16 cellular contexts compared by ENCODE assay signal in genomic region chr7:135490783-135491182, GRCh38. TPM values are rescaled to one million over a fixed set of nuclear protein-coding genes. Genes with fewer than 3 reads are reported as not detected.
DNase-seq lines count a peak whose midpoint lies in the region; ATAC-seq and TF ChIP-seq lines count a peak whose summit lies in the region.
"Had no signal": no experiment of that assay in that cellular context is flagged by ENCODE, and none has a peak within 500 bp of the region (broad histone marks: within the 10 kb centered on the region; RNA-seq: fewer than 3 reads in every experiment).

No MANE protein-coding gene starts in this region.

- no peak overlapping the region for H3K27ac ChIP-seq in mammary epithelial cell (ENCODE audit: insufficient read depth, low read depth, low read length)
- H3K27ac ChIP-seq: BLaER1 treated with 17β-estradiol and CSF1 and Interleukin-3, amounts not matched to agents 10 nM and 100 nM had no signal

- peak; percentile 58 for ATAC-seq in left colon
- no peak for ATAC-seq in GM18870 (IDR thresholded peaks at IDR 0.05; ENCODE audit: unreplicated experiment)
- ATAC-seq in HG03280 (IDR thresholded peaks at IDR 0.05; ENCODE audit: unreplicated experiment), result no peak
- ATAC-seq: GM23338; stimulated activated naive CD8-positive, alpha-beta T cell treated with anti-CD3 and anti-CD28 coated beads, Interleukin-15, Interleukin-2, amounts not matched to agents 100 U/mL and 50 U/mL, for 24 hours had no signal

- no peak overlapping the region for H2AFZ ChIP-seq in mammary epithelial cell (ENCODE audit: low read depth, low read length)
- H2AFZ ChIP-seq: GM23338 had no signal

- H3K36me3 ChIP-seq in mammary epithelial cell (ENCODE audit: insufficient read depth, low read length), result no peaks in the 10 kb centered on the region

- intact Hi-C loops in mammary epithelial cell (cut with micrococcal nuclease), result no loop called here
- intact Hi-C loops in left colon (cut with DNase I, micrococcal nuclease), result no loop called here

- peaks cover 8% of the 10 kb centered on the region for H3K4me1 ChIP-seq in mammary epithelial cell (ENCODE audit: insufficient read depth, low read length)
- H3K4me1 ChIP-seq: BLaER1 treated with 17β-estradiol and CSF1 and Interleukin-3, amounts not matched to agents 10 nM and 100 nM had no signal

- H3K4me3 ChIP-seq in mammary epithelial cell (replicated peaks in 1 of 3; ENCODE audit: insufficient read depth in 1 of 3, low read depth in 2 of 3, low read length in 3 of 3), result no peak overlapping the region
- H3K4me3 ChIP-seq: BLaER1 treated with 17β-estradiol and CSF1 and Interleukin-3, amounts not matched to agents 10 nM and 100 nM; GM23338; lung had no signal

- dilution Hi-C loops in mammary epithelial cell (cut with HindIII; ENCODE audit: low sequenced_read_pairs), result no loop called here

- H3K4me2 ChIP-seq in mammary epithelial cell (ENCODE audit: insufficient read depth, low read depth, low read length), result no peak overlapping the region
- H3K4me2 ChIP-seq: BLaER1 treated with 17β-estradiol and CSF1 and Interleukin-3, amounts not matched to agents 10 nM and 100 nM; GM23338 had no signal

- peaks cover 91% of the 10 kb centered on the region for H3K79me2 ChIP-seq in mammary epithelial cell (ENCODE audit: insufficient read depth, low read length)

- H3K9ac ChIP-seq in mammary epithelial cell (ENCODE audit: insufficient read depth, low read length), result no peak overlapping the region
- H3K9ac ChIP-seq: BLaER1 treated with 17β-estradiol and CSF1 and Interleukin-3, amounts not matched to agents 10 nM and 100 nM had no signal

- no peaks in the 10 kb centered on the region for H3K27me3 ChIP-seq in mammary epithelial cell (ENCODE audit: insufficient read depth, low read length)
- H3K27me3 ChIP-seq: BLaER1 treated with 17β-estradiol and CSF1 and Interleukin-3, amounts not matched to agents 10 nM and 100 nM had no signal

- TF ChIP-seq CTCF in mammary epithelial cell (conservative IDR thresholded peaks at IDR 0.05 in 1 of 2, IDR thresholded peaks at IDR 0.05 in 1 of 2; ENCODE audit: extremely low read depth in 1 of 2, insufficient read depth in 1 of 2, low read depth in 1 of 2, low read length in 2 of 2), result no peak
- no peak for TF ChIP-seq CTCF in GM13977 (IDR thresholded peaks at IDR 0.05; ENCODE audit: extremely low read depth, insufficient read depth, missing control alignments)

- CTCF ChIA-PET in mammary epithelial cell (lab: Charles Lee; ENCODE audit: low non-redundant PET), result no interaction called here

- DNase-seq in ELR (ENCODE audit: low read depth) (peak; percentile 48), NCI-H2227 (lab: John Stamatoyannopoulos, UW; ENCODE audit: unreplicated experiment) (peak; percentile 20), mammary epithelial cell (peak; percentile 52), left colon (no peak), C1 segment of cervical spinal cord (lab: John Stamatoyannopoulos, UW) (no peak), GM13977 (ENCODE audit: low spot score) (no peak)
- DNase-seq: activated CD4-positive, alpha-beta T cell treated with anti-CD3 and anti-CD28 coated beads for 48 hours; aorta; GDM1; NCI-H2171; stimulated activated naive CD8-positive, alpha-beta T cell treated with anti-CD3 and anti-CD28 coated beads, Interleukin-15, Interleukin-2, amounts not matched to agents 100 U/mL and 50 U/mL, for 24 hours had no signal

- BruUV-seq in mammary epithelial cell (replicated peaks; lab: Mats Ljungman, UMichigan), result no TSS peak

- H3K9me3 ChIP-seq in mammary epithelial cell (replicated peaks; ENCODE audit: insufficient read depth, low read length), result no peaks in the 10 kb centered on the region

- in situ Hi-C loops in mammary epithelial cell (cut with MboI; ENCODE audit: low sequenced_read_pairs in 2 of 2) (no loop called here), GM13977 (cut with MboI; ENCODE audit: low pct_unique_long_range_greater_than_20kb, low sequenced_read_pairs, unreplicated experiment) (no loop called here)

- H4K20me1 ChIP-seq in mammary epithelial cell (ENCODE audit: insufficient read depth, low read length), result peaks cover 6% of the 10 kb centered on the region

RNA-seq across cellular contexts. Expression of gene CNOT4, which starts 19.1 kb away (rescaled TPM):
- total RNA-seq in mammary epithelial cell (10 to 100 TPM; 12.7 to 23.1 TPM), left colon (10 to 100 TPM; 17.4 to 21.0 TPM)
- 10.9 TPM for polyA plus RNA-seq in mammary epithelial cell
- polyA minus RNA-seq in mammary epithelial cell, result 105 TPM

Comparison
In these comparisons a context has a peak if more than half of its experiments do, and no peak if none do; other contexts are left out.
1. DNase-seq: peak in ELR (single experiment), NCI-H2227 (single experiment) and mammary epithelial cell (single experiment); none in left colon (0 of 2), C1 segment of cervical spinal cord (0 of 14) and GM13977 (single experiment).